ENCODE assay signal across 3 cellular contexts in the genomic region with DNA sequence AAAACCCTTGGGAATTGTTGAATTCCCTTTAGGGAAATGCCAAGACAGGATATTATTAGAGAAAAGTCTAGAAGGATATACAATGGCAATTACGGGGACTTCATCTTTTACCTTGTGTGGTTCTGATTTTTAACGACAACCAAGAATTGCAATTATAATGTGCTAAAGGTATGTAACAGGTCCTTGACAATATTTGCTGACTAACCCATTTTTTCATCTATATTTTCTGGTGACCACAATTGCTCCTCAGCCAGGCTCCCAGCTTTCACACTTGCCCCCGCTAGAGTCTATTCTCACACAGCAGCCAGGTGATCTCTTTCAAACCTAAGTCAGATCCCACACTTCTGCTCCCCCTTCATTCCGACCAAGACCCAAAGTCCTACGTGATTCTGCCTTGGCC.
TF ChIP-seq lines count a peak whose summit lies in the region.

No MANE protein-coding gene starts in this region.

TF ChIP-seq in A549, 52 proteins besides CTCF, POLR2A, EP300 and RAD21:
- TF ChIP-seq RFX5 (IDR thresholded peaks at IDR 0.05) (no peak), NR3C1 (IDR thresholded peaks at IDR 0.05) (no peak), FOXS1 (CRISPR knock-in tag; IDR thresholded peaks at IDR 0.05) (no peak), MAFK (IDR thresholded peaks at IDR 0.05; ENCODE audit: partially characterized antibody) (peak; percentile 83)
TF ChIP-seq in A549: peak in this region for 1.

TF ChIP-seq in IMR-90, 13 proteins besides CTCF, POLR2A, EP300 and RAD21:
- peak; percentile 85 for TF ChIP-seq MAFK (IDR thresholded peaks at IDR 0.05; ENCODE audit: low read depth, low read length)
- no peak for TF ChIP-seq BHLHE40 (IDR thresholded peaks at IDR 0.05; ENCODE audit: low read depth, low read length)

TF ChIP-seq in K562, 482 proteins besides CTCF, POLR2A, EP300 and RAD21 (continues in another document):
- TF ChIP-seq SMAD4 (CRISPR knock-in tag; conservative IDR thresholded peaks at IDR 0.05) (no peak), MYC (IDR thresholded peaks at IDR 0.05; ENCODE audit: low read depth, low read length) (no peak), MYC (CRISPR knock-in tag; IDR thresholded peaks at IDR 0.05; ENCODE audit: borderline replicate concordance, low read depth) (no peak), RHOXF2B (CRISPR knock-in tag; conservative IDR thresholded peaks at IDR 0.05) (no peak), ZNF316 (IDR thresholded peaks at IDR 0.05) (peak; percentile 86), MAFK (IDR thresholded peaks at IDR 0.05; ENCODE audit: low read length) (peak; percentile 61), BCL6 (CRISPR knock-in tag; IDR thresholded peaks at IDR 0.05) (no peak), HSF4 (CRISPR knock-in tag; IDR thresholded peaks at IDR 0.05; ENCODE audit: borderline replicate concordance) (no peak), TBP (optimal IDR thresholded peaks at IDR 0.05; ENCODE audit: low read depth, low read length) (no peak), KAT7 (CRISPR knock-in tag; IDR thresholded peaks at IDR 0.05; ENCODE audit: borderline replicate concordance) (no peak), MAFF (IDR thresholded peaks at IDR 0.05; ENCODE audit: low read length) (peak; percentile 78), RBM25 (IDR thresholded peaks at IDR 0.05; ENCODE audit: low read depth, low read length, severe bottlenecking) (no peak), RFX1 (IDR thresholded peaks at IDR 0.05) (no peak), ZKSCAN3 (CRISPR knock-in tag; IDR thresholded peaks at IDR 0.05) (no peak), ZNF408 (CRISPR knock-in tag; IDR thresholded peaks at IDR 0.05; ENCODE audit: low read depth) (no peak), CBFA2T2 (conservative IDR thresholded peaks at IDR 0.05) (no peak), ZNF589 (CRISPR knock-in tag; IDR thresholded peaks at IDR 0.05; ENCODE audit: low read depth) (no peak), NFE2L1 (tag; IDR thresholded peaks at IDR 0.05; ENCODE audit: borderline replicate concordance, low read depth) (no peak), SRF (CRISPR knock-in tag; IDR thresholded peaks at IDR 0.05) (no peak), C11orf30 (IDR thresholded peaks at IDR 0.05; ENCODE audit: low read depth) (peak; percentile 74), HIVEP1 (CRISPR knock-in tag; IDR thresholded peaks at IDR 0.05) (no peak), ZNF146 (CRISPR knock-in tag; IDR thresholded peaks at IDR 0.05; ENCODE audit: unreplicated experiment) (no peak), MXI1 (IDR thresholded peaks at IDR 0.05; ENCODE audit: low read depth, low read length) (no peak), MEIS2 (IDR thresholded peaks at IDR 0.05; ENCODE audit: partially characterized antibody) (no peak), FUS (optimal IDR thresholded peaks at IDR 0.05; ENCODE audit: low read depth, low read length) (no peak), ZNF175 (CRISPR knock-in tag; IDR thresholded peaks at IDR 0.05; ENCODE audit: low read depth) (no peak), MTF1 (CRISPR knock-in tag; IDR thresholded peaks at IDR 0.05; ENCODE audit: borderline replicate concordance) (no peak), ZNF584 (CRISPR knock-in tag; IDR thresholded peaks at IDR 0.05; ENCODE audit: low read depth) (no peak), MCM3 (IDR thresholded peaks at IDR 0.05) (no peak), WHSC1 (IDR thresholded peaks at IDR 0.05; ENCODE audit: low read length) (no peak)
- TF ChIP-seq, protein P1, sequence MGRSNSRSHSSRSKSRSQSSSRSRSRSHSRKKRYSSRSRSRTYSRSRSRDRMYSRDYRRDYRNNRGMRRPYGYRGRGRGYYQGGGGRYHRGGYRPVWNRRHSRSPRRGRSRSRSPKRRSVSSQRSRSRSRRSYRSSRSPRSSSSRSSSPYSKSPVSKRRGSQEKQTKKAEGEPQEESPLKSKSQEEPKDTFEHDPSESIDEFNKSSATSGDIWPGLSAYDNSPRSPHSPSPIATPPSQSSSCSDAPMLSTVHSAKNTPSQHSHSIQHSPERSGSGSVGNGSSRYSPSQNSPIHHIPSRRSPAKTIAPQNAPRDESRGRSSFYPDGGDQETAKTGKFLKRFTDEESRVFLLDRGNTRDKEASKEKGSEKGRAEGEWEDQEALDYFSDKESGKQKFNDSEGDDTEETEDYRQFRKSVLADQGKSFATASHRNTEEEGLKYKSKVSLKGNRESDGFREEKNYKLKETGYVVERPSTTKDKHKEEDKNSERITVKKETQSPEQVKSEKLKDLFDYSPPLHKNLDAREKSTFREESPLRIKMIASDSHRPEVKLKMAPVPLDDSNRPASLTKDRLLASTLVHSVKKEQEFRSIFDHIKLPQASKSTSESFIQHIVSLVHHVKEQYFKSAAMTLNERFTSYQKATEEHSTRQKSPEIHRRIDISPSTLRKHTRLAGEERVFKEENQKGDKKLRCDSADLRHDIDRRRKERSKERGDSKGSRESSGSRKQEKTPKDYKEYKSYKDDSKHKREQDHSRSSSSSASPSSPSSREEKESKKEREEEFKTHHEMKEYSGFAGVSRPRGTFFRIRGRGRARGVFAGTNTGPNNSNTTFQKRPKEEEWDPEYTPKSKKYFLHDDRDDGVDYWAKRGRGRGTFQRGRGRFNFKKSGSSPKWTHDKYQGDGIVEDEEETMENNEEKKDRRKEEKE (IDR thresholded peaks at IDR 0.05; ENCODE audit: borderline replicate concordance in 1 of 2, control insufficient read depth in 1 of 2, low read depth in 2 of 2, low read length in 1 of 2): no peak
- TF ChIP-seq, protein P2, sequence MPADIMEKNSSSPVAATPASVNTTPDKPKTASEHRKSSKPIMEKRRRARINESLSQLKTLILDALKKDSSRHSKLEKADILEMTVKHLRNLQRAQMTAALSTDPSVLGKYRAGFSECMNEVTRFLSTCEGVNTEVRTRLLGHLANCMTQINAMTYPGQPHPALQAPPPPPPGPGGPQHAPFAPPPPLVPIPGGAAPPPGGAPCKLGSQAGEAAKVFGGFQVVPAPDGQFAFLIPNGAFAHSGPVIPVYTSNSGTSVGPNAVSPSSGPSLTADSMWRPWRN (IDR thresholded peaks at IDR 0.05; ENCODE audit: low read depth): no peak
- TF ChIP-seq, protein P3, sequence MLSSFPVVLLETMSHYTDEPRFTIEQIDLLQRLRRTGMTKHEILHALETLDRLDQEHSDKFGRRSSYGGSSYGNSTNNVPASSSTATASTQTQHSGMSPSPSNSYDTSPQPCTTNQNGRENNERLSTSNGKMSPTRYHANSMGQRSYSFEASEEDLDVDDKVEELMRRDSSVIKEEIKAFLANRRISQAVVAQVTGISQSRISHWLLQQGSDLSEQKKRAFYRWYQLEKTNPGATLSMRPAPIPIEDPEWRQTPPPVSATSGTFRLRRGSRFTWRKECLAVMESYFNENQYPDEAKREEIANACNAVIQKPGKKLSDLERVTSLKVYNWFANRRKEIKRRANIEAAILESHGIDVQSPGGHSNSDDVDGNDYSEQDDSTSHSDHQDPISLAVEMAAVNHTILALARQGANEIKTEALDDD (IDR thresholded peaks at IDR 0.05): no peak
- TF ChIP-seq, protein P4, sequence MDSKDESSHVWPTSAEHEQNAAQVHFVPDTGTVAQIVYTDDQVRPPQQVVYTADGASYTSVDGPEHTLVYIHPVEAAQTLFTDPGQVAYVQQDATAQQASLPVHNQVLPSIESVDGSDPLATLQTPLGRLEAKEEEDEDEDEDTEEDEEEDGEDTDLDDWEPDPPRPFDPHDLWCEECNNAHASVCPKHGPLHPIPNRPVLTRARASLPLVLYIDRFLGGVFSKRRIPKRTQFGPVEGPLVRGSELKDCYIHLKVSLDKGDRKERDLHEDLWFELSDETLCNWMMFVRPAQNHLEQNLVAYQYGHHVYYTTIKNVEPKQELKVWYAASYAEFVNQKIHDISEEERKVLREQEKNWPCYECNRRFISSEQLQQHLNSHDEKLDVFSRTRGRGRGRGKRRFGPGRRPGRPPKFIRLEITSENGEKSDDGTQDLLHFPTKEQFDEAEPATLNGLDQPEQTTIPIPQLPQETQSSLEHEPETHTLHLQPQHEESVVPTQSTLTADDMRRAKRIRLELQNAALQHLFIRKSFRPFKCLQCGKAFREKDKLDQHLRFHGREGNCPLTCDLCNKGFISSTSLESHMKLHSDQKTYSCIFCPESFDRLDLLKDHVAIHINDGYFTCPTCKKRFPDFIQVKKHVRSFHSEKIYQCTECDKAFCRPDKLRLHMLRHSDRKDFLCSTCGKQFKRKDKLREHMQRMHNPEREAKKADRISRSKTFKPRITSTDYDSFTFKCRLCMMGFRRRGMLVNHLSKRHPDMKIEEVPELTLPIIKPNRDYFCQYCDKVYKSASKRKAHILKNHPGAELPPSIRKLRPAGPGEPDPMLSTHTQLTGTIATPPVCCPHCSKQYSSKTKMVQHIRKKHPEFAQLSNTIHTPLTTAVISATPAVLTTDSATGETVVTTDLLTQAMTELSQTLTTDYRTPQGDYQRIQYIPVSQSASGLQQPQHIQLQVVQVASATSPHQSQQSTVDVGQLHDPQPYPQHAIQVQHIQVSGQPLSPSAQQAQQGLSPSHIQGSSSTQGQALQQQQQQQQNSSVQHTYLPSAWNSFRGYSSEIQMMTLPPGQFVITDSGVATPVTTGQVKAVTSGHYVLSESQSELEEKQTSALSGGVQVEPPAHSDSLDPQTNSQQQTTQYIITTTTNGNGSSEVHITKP (IDR thresholded peaks at IDR 0.05; ENCODE audit: partially characterized antibody): no peak
- TF ChIP-seq, protein P5, sequence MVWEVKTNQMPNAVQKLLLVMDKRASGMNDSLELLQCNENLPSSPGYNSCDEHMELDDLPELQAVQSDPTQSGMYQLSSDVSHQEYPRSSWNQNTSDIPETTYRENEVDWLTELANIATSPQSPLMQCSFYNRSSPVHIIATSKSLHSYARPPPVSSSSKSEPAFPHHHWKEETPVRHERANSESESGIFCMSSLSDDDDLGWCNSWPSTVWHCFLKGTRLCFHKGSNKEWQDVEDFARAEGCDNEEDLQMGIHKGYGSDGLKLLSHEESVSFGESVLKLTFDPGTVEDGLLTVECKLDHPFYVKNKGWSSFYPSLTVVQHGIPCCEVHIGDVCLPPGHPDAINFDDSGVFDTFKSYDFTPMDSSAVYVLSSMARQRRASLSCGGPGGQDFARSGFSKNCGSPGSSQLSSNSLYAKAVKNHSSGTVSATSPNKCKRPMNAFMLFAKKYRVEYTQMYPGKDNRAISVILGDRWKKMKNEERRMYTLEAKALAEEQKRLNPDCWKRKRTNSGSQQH (CRISPR knock-in tag; IDR thresholded peaks at IDR 0.05): no peak
- TF ChIP-seq, protein P6, sequence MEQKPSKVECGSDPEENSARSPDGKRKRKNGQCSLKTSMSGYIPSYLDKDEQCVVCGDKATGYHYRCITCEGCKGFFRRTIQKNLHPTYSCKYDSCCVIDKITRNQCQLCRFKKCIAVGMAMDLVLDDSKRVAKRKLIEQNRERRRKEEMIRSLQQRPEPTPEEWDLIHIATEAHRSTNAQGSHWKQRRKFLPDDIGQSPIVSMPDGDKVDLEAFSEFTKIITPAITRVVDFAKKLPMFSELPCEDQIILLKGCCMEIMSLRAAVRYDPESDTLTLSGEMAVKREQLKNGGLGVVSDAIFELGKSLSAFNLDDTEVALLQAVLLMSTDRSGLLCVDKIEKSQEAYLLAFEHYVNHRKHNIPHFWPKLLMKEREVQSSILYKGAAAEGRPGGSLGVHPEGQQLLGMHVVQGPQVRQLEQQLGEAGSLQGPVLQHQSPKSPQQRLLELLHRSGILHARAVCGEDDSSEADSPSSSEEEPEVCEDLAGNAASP (IDR thresholded peaks at IDR 0.05): no peak
- TF ChIP-seq, protein P7, sequence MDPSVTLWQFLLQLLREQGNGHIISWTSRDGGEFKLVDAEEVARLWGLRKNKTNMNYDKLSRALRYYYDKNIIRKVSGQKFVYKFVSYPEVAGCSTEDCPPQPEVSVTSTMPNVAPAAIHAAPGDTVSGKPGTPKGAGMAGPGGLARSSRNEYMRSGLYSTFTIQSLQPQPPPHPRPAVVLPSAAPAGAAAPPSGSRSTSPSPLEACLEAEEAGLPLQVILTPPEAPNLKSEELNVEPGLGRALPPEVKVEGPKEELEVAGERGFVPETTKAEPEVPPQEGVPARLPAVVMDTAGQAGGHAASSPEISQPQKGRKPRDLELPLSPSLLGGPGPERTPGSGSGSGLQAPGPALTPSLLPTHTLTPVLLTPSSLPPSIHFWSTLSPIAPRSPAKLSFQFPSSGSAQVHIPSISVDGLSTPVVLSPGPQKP (CRISPR knock-in tag; IDR thresholded peaks at IDR 0.05): no peak
- TF ChIP-seq, protein P8, sequence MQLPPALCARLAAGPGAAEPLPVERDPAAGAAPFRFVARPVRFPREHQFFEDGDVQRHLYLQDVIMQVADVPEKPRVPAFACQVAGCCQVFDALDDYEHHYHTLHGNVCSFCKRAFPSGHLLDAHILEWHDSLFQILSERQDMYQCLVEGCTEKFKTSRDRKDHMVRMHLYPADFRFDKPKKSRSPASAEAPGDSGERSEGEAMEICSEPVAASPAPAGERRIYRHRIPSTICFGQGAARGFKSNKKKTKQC (CRISPR knock-in tag; IDR thresholded peaks at IDR 0.05): no peak
- TF ChIP-seq, protein P9, sequence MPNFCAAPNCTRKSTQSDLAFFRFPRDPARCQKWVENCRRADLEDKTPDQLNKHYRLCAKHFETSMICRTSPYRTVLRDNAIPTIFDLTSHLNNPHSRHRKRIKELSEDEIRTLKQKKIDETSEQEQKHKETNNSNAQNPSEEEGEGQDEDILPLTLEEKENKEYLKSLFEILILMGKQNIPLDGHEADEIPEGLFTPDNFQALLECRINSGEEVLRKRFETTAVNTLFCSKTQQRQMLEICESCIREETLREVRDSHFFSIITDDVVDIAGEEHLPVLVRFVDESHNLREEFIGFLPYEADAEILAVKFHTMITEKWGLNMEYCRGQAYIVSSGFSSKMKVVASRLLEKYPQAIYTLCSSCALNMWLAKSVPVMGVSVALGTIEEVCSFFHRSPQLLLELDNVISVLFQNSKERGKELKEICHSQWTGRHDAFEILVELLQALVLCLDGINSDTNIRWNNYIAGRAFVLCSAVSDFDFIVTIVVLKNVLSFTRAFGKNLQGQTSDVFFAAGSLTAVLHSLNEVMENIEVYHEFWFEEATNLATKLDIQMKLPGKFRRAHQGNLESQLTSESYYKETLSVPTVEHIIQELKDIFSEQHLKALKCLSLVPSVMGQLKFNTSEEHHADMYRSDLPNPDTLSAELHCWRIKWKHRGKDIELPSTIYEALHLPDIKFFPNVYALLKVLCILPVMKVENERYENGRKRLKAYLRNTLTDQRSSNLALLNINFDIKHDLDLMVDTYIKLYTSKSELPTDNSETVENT (CRISPR knock-in tag; IDR thresholded peaks at IDR 0.05): no peak
- TF ChIP-seq, protein P10, sequence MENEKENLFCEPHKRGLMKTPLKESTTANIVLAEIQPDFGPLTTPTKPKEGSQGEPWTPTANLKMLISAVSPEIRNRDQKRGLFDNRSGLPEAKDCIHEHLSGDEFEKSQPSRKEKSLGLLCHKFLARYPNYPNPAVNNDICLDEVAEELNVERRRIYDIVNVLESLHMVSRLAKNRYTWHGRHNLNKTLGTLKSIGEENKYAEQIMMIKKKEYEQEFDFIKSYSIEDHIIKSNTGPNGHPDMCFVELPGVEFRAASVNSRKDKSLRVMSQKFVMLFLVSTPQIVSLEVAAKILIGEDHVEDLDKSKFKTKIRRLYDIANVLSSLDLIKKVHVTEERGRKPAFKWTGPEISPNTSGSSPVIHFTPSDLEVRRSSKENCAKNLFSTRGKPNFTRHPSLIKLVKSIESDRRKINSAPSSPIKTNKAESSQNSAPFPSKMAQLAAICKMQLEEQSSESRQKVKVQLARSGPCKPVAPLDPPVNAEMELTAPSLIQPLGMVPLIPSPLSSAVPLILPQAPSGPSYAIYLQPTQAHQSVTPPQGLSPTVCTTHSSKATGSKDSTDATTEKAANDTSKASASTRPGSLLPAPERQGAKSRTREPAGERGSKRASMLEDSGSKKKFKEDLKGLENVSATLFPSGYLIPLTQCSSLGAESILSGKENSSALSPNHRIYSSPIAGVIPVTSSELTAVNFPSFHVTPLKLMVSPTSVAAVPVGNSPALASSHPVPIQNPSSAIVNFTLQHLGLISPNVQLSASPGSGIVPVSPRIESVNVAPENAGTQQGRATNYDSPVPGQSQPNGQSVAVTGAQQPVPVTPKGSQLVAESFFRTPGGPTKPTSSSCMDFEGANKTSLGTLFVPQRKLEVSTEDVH (IDR thresholded peaks at IDR 0.05; ENCODE audit: low read depth, partially characterized antibody): no peak
